8 cellular contexts compared by ENCODE assay signal in genomic region chr6:36914227-36914794, GRCh38. TPM values are rescaled to one million over a fixed set of nuclear protein-coding genes. Genes with fewer than 3 reads are reported as not detected.
DNase-seq lines count a peak whose midpoint lies in the region; ATAC-seq and TF ChIP-seq lines count a peak whose summit lies in the region.

No MANE protein-coding gene starts in this region.

- no peak for ATAC-seq in activated naive CD8-positive, alpha-beta T cell treated with anti-CD3 and anti-CD28 coated beads, Interleukin-2, amount 10 ng/mL, durations not matched to agents 7 days and 5 days (ENCODE audit: low read depth)
- ATAC-seq in left colon, result peak; percentile 99
- no peak for ATAC-seq in HG03378 (IDR thresholded peaks at IDR 0.05; ENCODE audit: unreplicated experiment)

- CTCF ChIA-PET in BJ (lab: Yijun Ruan, JAX), result interaction anchor here (0.7 to 3.0 kb wide), 9 partner anchors 9 to 257 kb away, joined by 3 to 18 read pairs (median 3); partner anchors contain the start of gene C6orf89

- H3K4me1 Mint-ChIP-seq in activated naive CD8-positive, alpha-beta T cell treated with anti-CD3 and anti-CD28 coated beads, Interleukin-2, amount 10 ng/mL, durations not matched to agents 7 days and 5 days, result peaks cover 30% of the 10 kb centered on the region
- peaks cover 4% of the 10 kb centered on the region for H3K4me1 Mint-ChIP-seq in mesothelial cell of epicardium

- peak overlapping the region; percentile 100 for H3K27ac ChIP-seq in KOPT-K1 (ENCODE audit: low read depth, low read length, poor library complexity, severe bottlenecking)

- no peak overlapping the region for H3K4me3 ChIP-seq in BJ (ENCODE audit: low read depth, low read length)

- no peaks in the 10 kb centered on the region for H3K27me3 ChIP-seq in BJ (ENCODE audit: control insufficient read depth, insufficient read depth, low read length)

- H3K27me3 Mint-ChIP-seq in activated naive CD8-positive, alpha-beta T cell treated with anti-CD3 and anti-CD28 coated beads, Interleukin-2, amount 10 ng/mL, durations not matched to agents 7 days and 5 days, result no peaks in the 10 kb centered on the region
- H3K27me3 Mint-ChIP-seq in mesothelial cell of epicardium (ENCODE audit: low read depth), result no peaks in the 10 kb centered on the region

- POLR2A ChIA-PET in BJ (lab: Charles Lee), result interaction anchor here (0.6 kb wide), 1 partner anchor 63 kb away, joined by 17 read pairs; no protein-coding TSS in a partner anchor
- POLR2A ChIA-PET in activated naive CD8-positive, alpha-beta T cell treated with anti-CD3 and anti-CD28 coated beads, Interleukin-2, amount 10 ng/mL, durations not matched to agents 7 days and 5 days (lab: Charles Lee), result interaction anchor here (1.1 kb wide), 1 partner anchor 12 kb away, joined by 3 read pairs; no protein-coding TSS in a partner anchor

- H3K36me3 Mint-ChIP-seq in activated naive CD8-positive, alpha-beta T cell treated with anti-CD3 and anti-CD28 coated beads, Interleukin-2, amount 10 ng/mL, durations not matched to agents 7 days and 5 days, result peaks cover 29% of the 10 kb centered on the region
- H3K36me3 Mint-ChIP-seq in mesothelial cell of epicardium, result peaks cover 17% of the 10 kb centered on the region

- intact Hi-C loops in left colon (cut with DNase I, micrococcal nuclease), result no loop called here

- no peaks in the 10 kb centered on the region for H3K9me3 ChIP-seq in KOPT-K1 (ENCODE audit: insufficient read depth, low read length, poor library complexity, severe bottlenecking)

- TF ChIP-seq CTCF in BJ (IDR thresholded peaks at IDR 0.05; ENCODE audit: insufficient read depth, low read depth, low read length) (peak; percentile 47), mesothelial cell of epicardium (IDR thresholded peaks at IDR 0.05; ENCODE audit: unreplicated experiment) (no peak)

- no peaks in the 10 kb centered on the region for H3K9me3 Mint-ChIP-seq in activated naive CD8-positive, alpha-beta T cell treated with anti-CD3 and anti-CD28 coated beads, Interleukin-2, amount 10 ng/mL, durations not matched to agents 7 days and 5 days
- no peaks in the 10 kb centered on the region for H3K9me3 Mint-ChIP-seq in mesothelial cell of epicardium

- H3K36me3 ChIP-seq in BJ (ENCODE audit: control insufficient read depth, insufficient read depth, low read length), result peaks cover 4% of the 10 kb centered on the region
- peaks cover 52% of the 10 kb centered on the region for H3K36me3 ChIP-seq in KOPT-K1 (ENCODE audit: insufficient read depth, low read length)

- no peak for DNase-seq in BJ (ENCODE audit: low read depth)
- no peak for DNase-seq in activated naive CD8-positive, alpha-beta T cell treated with anti-CD3 and anti-CD28 coated beads, Interleukin-2, amount 10 ng/mL, durations not matched to agents 7 days and 5 days
- peak; percentile 58 to 82 for DNase-seq in left colon
- no peak for DNase-seq in DMS153 (lab: John Stamatoyannopoulos, UW)
- no peak for DNase-seq in GOT3 (lab: John Stamatoyannopoulos, UW)
- no peak for DNase-seq in mesothelial cell of epicardium (ENCODE audit: low spot score in 2 of 2, unreplicated experiment in 2 of 2)

- H3K27ac Mint-ChIP-seq in activated naive CD8-positive, alpha-beta T cell treated with anti-CD3 and anti-CD28 coated beads, Interleukin-2, amount 10 ng/mL, durations not matched to agents 7 days and 5 days, result peak overlapping the region; percentile 7
- no peak overlapping the region for H3K27ac Mint-ChIP-seq in mesothelial cell of epicardium

- H3K4me3 Mint-ChIP-seq in activated naive CD8-positive, alpha-beta T cell treated with anti-CD3 and anti-CD28 coated beads, Interleukin-2, amount 10 ng/mL, durations not matched to agents 7 days and 5 days, result no peak overlapping the region
- H3K4me3 Mint-ChIP-seq in mesothelial cell of epicardium, result no peak overlapping the region

RNA-seq across cellular contexts. Expression of gene C6orf89, which starts 28.6 kb away (rescaled TPM):
- 66.0 and 71.4 TPM in 2 replicates for polyA plus RNA-seq in BJ (2011; rRNA removed)
- 22.5 and 23.2 TPM in 2 replicates for polyA minus RNA-seq in BJ (2011; rRNA and poly(A)+ RNA removed)
- total RNA-seq in activated naive CD8-positive, alpha-beta T cell treated with anti-CD3 and anti-CD28 coated beads, Interleukin-2, amount 10 ng/mL, durations not matched to agents 7 days and 5 days, result 10 to 100 TPM; 45.3 to 46.0 TPM
- total RNA-seq in left colon, result 10 to 100 TPM; 53.9 to 59.3 TPM
- 39.1 to 42.0 TPM (median 39.7 TPM) in 3 replicates for total RNA-seq in mesothelial cell of epicardium

RNA-seq across cellular contexts. Expression of gene PPIL1, which starts 39.7 kb away (rescaled TPM):
- 23.4 and 34.8 TPM in 2 replicates for polyA plus RNA-seq in BJ (2011; rRNA removed)
- polyA minus RNA-seq in BJ (2011; rRNA and poly(A)+ RNA removed), result 13.8 and 20.7 TPM in 2 replicates
- 10 to 100 TPM; 18.5 to 19.9 TPM for total RNA-seq in activated naive CD8-positive, alpha-beta T cell treated with anti-CD3 and anti-CD28 coated beads, Interleukin-2, amount 10 ng/mL, durations not matched to agents 7 days and 5 days
- total RNA-seq in left colon (10 to 100 TPM; 10.1 to 12.6 TPM), mesothelial cell of epicardium (32.7 to 34.3 TPM (median 34.2 TPM) in 3 replicates)

RNA-seq across cellular contexts. Expression of gene PI16, which starts 40.2 kb away (rescaled TPM):
- 0.09 and 0.21 TPM in 2 replicates for polyA plus RNA-seq in BJ (2011; rRNA removed)
- polyA minus RNA-seq in BJ (2011; rRNA and poly(A)+ RNA removed), result not detected in 2 replicates
- under 1 TPM; 0.37 to 0.86 TPM for total RNA-seq in activated naive CD8-positive, alpha-beta T cell treated with anti-CD3 and anti-CD28 coated beads, Interleukin-2, amount 10 ng/mL, durations not matched to agents 7 days and 5 days
- total RNA-seq in left colon (1 to 10 TPM; 2.0 to 4.0 TPM), mesothelial cell of epicardium (not detected in 3 replicates)

Comparison
In these comparisons a context has a peak if more than half of its experiments do, and no peak if none do; other contexts are left out.
1. DNase-seq: peak in left colon (2 of 2); none in BJ (single experiment), activated naive CD8-positive, alpha-beta T cell treated with anti-CD3 and anti-CD28 coated beads, Interleukin-2, amount 10 ng/mL, durations not matched to agents 7 days and 5 days (single experiment), DMS153 (single experiment), GOT3 (single experiment) and mesothelial cell of epicardium (0 of 2).